ENCODE assay signal across 9 cellular contexts in the genomic region with DNA sequence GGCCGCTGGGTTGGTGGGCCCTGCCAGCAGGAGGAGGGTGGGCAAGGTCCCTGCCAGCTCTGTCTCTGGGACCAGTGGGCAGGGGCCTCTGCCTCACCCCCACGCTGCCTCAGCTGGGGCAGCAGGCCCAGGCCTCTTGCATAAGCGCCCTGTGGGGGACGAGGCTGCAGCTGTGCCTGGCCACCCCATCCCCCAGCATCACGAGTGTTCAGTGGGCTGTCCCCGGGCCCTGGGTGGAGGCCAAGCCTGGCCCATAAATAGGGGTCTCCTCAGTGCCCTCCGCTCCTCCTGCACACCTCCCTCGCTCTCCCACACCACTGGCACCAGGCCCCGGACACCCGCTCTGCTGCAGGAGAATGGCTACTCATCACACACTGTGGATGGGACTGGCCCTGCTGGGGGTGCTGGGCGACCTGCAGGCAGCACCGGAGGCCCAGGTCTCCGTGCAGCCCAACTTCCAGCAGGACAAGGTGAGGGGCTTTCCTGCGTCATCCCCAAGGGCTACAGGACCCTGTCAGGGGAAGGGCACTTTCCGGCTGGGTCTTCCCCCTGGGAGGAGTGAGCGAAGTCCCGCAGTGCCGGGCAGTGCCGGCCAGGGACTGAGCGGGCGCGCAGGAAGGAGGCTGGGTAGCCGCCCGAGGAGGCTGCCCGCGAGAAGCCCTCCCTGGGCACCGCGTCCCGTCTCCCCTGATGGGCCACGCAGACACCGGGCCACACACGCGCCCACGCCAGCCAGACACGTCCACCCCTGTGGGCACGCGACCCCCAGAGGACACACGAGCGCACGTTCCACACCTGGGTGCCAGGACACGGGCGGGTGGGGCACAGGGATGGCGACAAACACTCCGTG. TPM values are rescaled to one million over a fixed set of nuclear protein-coding genes. Genes with fewer than 3 reads are reported as not detected.
DNase-seq lines count a peak whose midpoint lies in the region; ATAC-seq and TF ChIP-seq lines count a peak whose summit lies in the region.
"Had no signal": no experiment of that assay in that cellular context is flagged by ENCODE, and none has a peak within 500 bp of the region (broad histone marks: within the 10 kb centered on the region; RNA-seq: fewer than 3 reads in every experiment).

A gene (plus strand): TSS at position 282 of the 850 bp plus-strand sequence. CDS start 75 bp downstream, at position 357.

- no peak for ATAC-seq in T-cell (replicated peaks in 1 of 4)
- ATAC-seq in HG02981 (IDR thresholded peaks at IDR 0.05; ENCODE audit: unreplicated experiment), result no peak
- no peak for ATAC-seq in GM19328 (IDR thresholded peaks at IDR 0.05; ENCODE audit: unreplicated experiment)

- DNase-seq in T-cell (no peak), globus pallidus (ENCODE audit: low spot score) (peak; percentile 98), NK-92 (lab: John Stamatoyannopoulos, UW; ENCODE audit: unreplicated experiment) (no peak), COR-L47 (lab: John Stamatoyannopoulos, UW) (no peak)
- DNase-seq: WERI-Rb-1 had no signal

- TF ChIP-seq CTCF in 22Rv1 (IDR thresholded peaks at IDR 0.05) (no peak), neural cell (IDR thresholded peaks at IDR 0.05; ENCODE audit: poor library complexity, severe bottlenecking) (no peak)

- H3K9me3 Mint-ChIP-seq in T-cell, result no peaks in the 10 kb centered on the region

- H3K79me2 ChIP-seq in neural cell (replicated peaks; ENCODE audit: insufficient read depth, low read length), result no peaks in the 10 kb centered on the region

- no peak within 1 kb of the TSS for H3K4me2 ChIP-seq in neural cell (ENCODE audit: low read length)

- TF ChIP-seq RAD21 in neural cell (conservative IDR thresholded peaks at IDR 0.05), result no peak

- TF ChIP-seq EP300 in neural cell (conservative IDR thresholded peaks at IDR 0.05; ENCODE audit: poor library complexity, severe bottlenecking), result no peak

- CTCF ChIA-PET in T-cell (lab: Charles Lee), result interaction anchor here in 1 of 2 donors (0.9 to 1.2 kb wide), 4 partner anchors 15 to 54 kb away, joined by 3 to 7 read pairs (median 4); a partner anchor contains a TSS

- no peaks in the 10 kb centered on the region for H4K20me1 ChIP-seq in neural cell (ENCODE audit: insufficient read depth)

- no peaks in the 10 kb centered on the region for H3K9me2 ChIP-seq in neural cell (ENCODE audit: insufficient read depth, low read length)

- H3K36me3 Mint-ChIP-seq in T-cell, result no peaks in the 10 kb centered on the region

- peak within 1 kb of the TSS; percentile 29; the same call in 1 of the 2 replicates for H3K27ac ChIP-seq in 22Rv1
- no peak within 1 kb of the TSS for H3K27ac ChIP-seq in neural cell (ENCODE audit: low read length)
- H3K27ac ChIP-seq: WERI-Rb-1 had no signal

- H3K9me3 ChIP-seq in neural cell (ENCODE audit: low read length), result no peaks in the 10 kb centered on the region

- POLR2A ChIA-PET in T-cell (lab: Charles Lee), result interaction anchor here in 1 of 2 donors (0.6 kb wide), 1 partner anchor 93 kb away, joined by 6 read pairs; no protein-coding TSS in a partner anchor

- H3K27me3 ChIP-seq in neural cell (ENCODE audit: insufficient read depth, low read depth, low read length), result peaks cover 11% of the 10 kb centered on the region

- peak within 1 kb of the TSS in 1 of 2 donors; percentile 82 for H3K27ac Mint-ChIP-seq in T-cell

- H3F3A ChIP-seq in neural cell (ENCODE audit: insufficient read depth, low read length, poor library complexity, severe bottlenecking), result no peaks in the 10 kb centered on the region

- H3K4me3 ChIP-seq in neural cell (ENCODE audit: low read length), result peak within 1 kb of the TSS; percentile 64

- peak within 1 kb of the TSS; percentile 46 for H3K9ac ChIP-seq in neural cell (ENCODE audit: low read length)

- peaks cover 0 to 6% of the 10 kb centered on the region in 2 donors for H3K27me3 Mint-ChIP-seq in T-cell

- H2AFZ ChIP-seq in neural cell (ENCODE audit: low read depth, low read length), result no peak within 1 kb of the TSS

- no peaks in the 10 kb centered on the region for H3K36me3 ChIP-seq in neural cell (ENCODE audit: insufficient read depth, low read length)
- H3K36me3 ChIP-seq: WERI-Rb-1 had no signal

- H3K4me3 Mint-ChIP-seq in T-cell, result peak within 1 kb of the TSS in 2 of 3 donors; percentile 51 to 65

- H3K4me1 Mint-ChIP-seq in T-cell, result peaks cover 14 to 35% (median 25%) of the 10 kb centered on the region in 3 donors

TF ChIP-seq in neural cell, 6 proteins besides CTCF, POLR2A, EP300 and RAD21:
- no peak for TF ChIP-seq TAF1 (IDR thresholded peaks at IDR 0.05; ENCODE audit: low read depth)
- TF ChIP-seq SMC3 (conservative IDR thresholded peaks at IDR 0.05; ENCODE audit: poor library complexity), result no peak
- no peak for TF ChIP-seq EZH2 (IDR thresholded peaks at IDR 0.05; ENCODE audit: borderline replicate concordance, insufficient read depth, low read length, poor library complexity, severe bottlenecking)
- no peak for TF ChIP-seq POLR2AphosphoS5 (IDR thresholded peaks at IDR 0.05)
- no peak for TF ChIP-seq MXI1 (conservative IDR thresholded peaks at IDR 0.05; ENCODE audit: poor library complexity, severe bottlenecking)
- TF ChIP-seq, protein P1, sequence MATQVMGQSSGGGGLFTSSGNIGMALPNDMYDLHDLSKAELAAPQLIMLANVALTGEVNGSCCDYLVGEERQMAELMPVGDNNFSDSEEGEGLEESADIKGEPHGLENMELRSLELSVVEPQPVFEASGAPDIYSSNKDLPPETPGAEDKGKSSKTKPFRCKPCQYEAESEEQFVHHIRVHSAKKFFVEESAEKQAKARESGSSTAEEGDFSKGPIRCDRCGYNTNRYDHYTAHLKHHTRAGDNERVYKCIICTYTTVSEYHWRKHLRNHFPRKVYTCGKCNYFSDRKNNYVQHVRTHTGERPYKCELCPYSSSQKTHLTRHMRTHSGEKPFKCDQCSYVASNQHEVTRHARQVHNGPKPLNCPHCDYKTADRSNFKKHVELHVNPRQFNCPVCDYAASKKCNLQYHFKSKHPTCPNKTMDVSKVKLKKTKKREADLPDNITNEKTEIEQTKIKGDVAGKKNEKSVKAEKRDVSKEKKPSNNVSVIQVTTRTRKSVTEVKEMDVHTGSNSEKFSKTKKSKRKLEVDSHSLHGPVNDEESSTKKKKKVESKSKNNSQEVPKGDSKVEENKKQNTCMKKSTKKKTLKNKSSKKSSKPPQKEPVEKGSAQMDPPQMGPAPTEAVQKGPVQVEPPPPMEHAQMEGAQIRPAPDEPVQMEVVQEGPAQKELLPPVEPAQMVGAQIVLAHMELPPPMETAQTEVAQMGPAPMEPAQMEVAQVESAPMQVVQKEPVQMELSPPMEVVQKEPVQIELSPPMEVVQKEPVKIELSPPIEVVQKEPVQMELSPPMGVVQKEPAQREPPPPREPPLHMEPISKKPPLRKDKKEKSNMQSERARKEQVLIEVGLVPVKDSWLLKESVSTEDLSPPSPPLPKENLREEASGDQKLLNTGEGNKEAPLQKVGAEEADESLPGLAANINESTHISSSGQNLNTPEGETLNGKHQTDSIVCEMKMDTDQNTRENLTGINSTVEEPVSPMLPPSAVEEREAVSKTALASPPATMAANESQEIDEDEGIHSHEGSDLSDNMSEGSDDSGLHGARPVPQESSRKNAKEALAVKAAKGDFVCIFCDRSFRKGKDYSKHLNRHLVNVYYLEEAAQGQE (IDR thresholded peaks at IDR 0.05; ENCODE audit: borderline replicate concordance), result no peak

RNA-seq across cellular contexts. Expression of the gene that starts here (rescaled TPM):
- 10 to 100 TPM in 4 of 5 donors, 1 to 10 TPM in 1; 9.6 to 56.6 (median 26.4) TPM for total RNA-seq in T-cell
- polyA plus RNA-seq in neural cell, result 2.0 TPM in 1 of 2 replicates, not detected in the other
- polyA minus RNA-seq in neural cell, result not detected in 2 replicates
